In genomic region chr22:18970180-18970947, GRCh38 we compare ENCODE assay signal across 9 cellular contexts. TPM values are rescaled to one million over a fixed set of nuclear protein-coding genes. Genes with fewer than 3 reads are reported as not detected.
DNase-seq lines count a peak whose midpoint lies in the region; ATAC-seq and TF ChIP-seq lines count a peak whose summit lies in the region.
"Had no signal": no experiment of that assay in that cellular context is flagged by ENCODE, and none has a peak within 500 bp of the region (broad histone marks: within the 10 kb centered on the region; RNA-seq: fewer than 3 reads in every experiment).

No MANE protein-coding gene starts in this region.

- H4K20me1 ChIP-seq in osteoblast (ENCODE audit: insufficient read depth, low read length): no peaks in the 10 kb centered on the region

- DNase-seq in NCI-H345 (lab: John Stamatoyannopoulos, UW): peak; percentile 19
- DNase-seq in NCI-H345 treated with DMSO at 0.1 percent for 48 hours (lab: John Stamatoyannopoulos, UW; ENCODE audit: unreplicated experiment): no peak
- peak in 1 of 2 experiments; percentile 23 for DNase-seq in SJSA1 (ENCODE audit: low read depth in 1 of 2, low spot score in 2 of 2)
- DNase-seq in esophagus squamous epithelium (lab: John Stamatoyannopoulos, UW): no peak
- DNase-seq in osteoblast (ENCODE audit: insufficient read length, low spot score, missing footprints): peak; percentile 73
- DNase-seq in effector CD4-positive, alpha-beta T cell: no peak
- DNase-seq in cerebellar nuclear complex (lab: John Stamatoyannopoulos, UW): no peak

- intact Hi-C loops in esophagus squamous epithelium (cut with DNase I): no loop called here

- H3K27me3 ChIP-seq in SJSA1 (replicated peaks) (peaks cover 3% of the 10 kb centered on the region; the same call in 1 of the 2 replicates), esophagus squamous epithelium (peaks cover 0 to 93% (median 0%) of the 10 kb centered on the region in 4 donors), osteoblast (ENCODE audit: insufficient read depth, low read length) (peaks cover 8% of the 10 kb centered on the region)

- H3K36me3 ChIP-seq in SJSA1 (no peaks in the 10 kb centered on the region), esophagus squamous epithelium (no peaks in the 10 kb centered on the region), osteoblast (ENCODE audit: insufficient read depth, low read length) (no peaks in the 10 kb centered on the region)

- H3K4me2 ChIP-seq in osteoblast (ENCODE audit: insufficient read depth, low read length): peak overlapping the region; percentile 39

- no peak for TF ChIP-seq CTCF in esophagus squamous epithelium (IDR thresholded peaks at IDR 0.05)
- TF ChIP-seq CTCF in osteoblast (IDR thresholded peaks at IDR 0.05; ENCODE audit: extremely low read depth, low read depth, low read length): no peak

- WGBS in esophagus squamous epithelium, 2 donors: 0% methylated on average over 3 of the region's 93 CpGs; no CpG with 5 or more reads in 1 of the 2 donors

- H2AFZ ChIP-seq in osteoblast (ENCODE audit: low read length): no peak overlapping the region

- H3K27ac ChIP-seq in SJSA1: no peak overlapping the region
- H3K27ac ChIP-seq in esophagus squamous epithelium: peak overlapping the region in 2 of 4 donors; percentile 25 to 61
- H3K27ac ChIP-seq in osteoblast (ENCODE audit: low read depth, low read length): no peak overlapping the region

- H3K79me2 ChIP-seq in osteoblast (ENCODE audit: insufficient read depth, low read length): no peaks in the 10 kb centered on the region

- H3K4me3 ChIP-seq in SJSA1: peak overlapping the region; percentile 43
- peak overlapping the region; percentile 42 to 65 (median 59) for H3K4me3 ChIP-seq in esophagus squamous epithelium
- no peak overlapping the region for H3K4me3 ChIP-seq in osteoblast (ENCODE audit: insufficient read depth, low read length)

- no peak for TF ChIP-seq POLR2A in esophagus squamous epithelium (IDR thresholded peaks at IDR 0.05)

- H3K4me1 ChIP-seq in SJSA1 (replicated peaks) (peaks cover 4% of the 10 kb centered on the region; the same call in 1 of the 2 replicates), esophagus squamous epithelium (peaks cover 0 to 16% (median 5%) of the 10 kb centered on the region in 3 donors), osteoblast (ENCODE audit: insufficient read depth, low read length) (no peaks in the 10 kb centered on the region)

- H3K9me3 ChIP-seq in SJSA1 (replicated peaks) (no peaks in the 10 kb centered on the region), esophagus squamous epithelium (no peaks in the 10 kb centered on the region), osteoblast (ENCODE audit: low read depth, low read length) (no peaks in the 10 kb centered on the region)

- ATAC-seq in HG03521 (IDR thresholded peaks at IDR 0.05; ENCODE audit: unreplicated experiment): no peak

RNA-seq across cellular contexts. Expression of gene PRODH, which starts 34.3 kb away (rescaled TPM):
- not detected in 2 replicates for total RNA-seq in SJSA1 (2014; rRNA removed; shearing (Covaris generic))
- total RNA-seq in esophagus squamous epithelium (10 to 100 TPM in 1 of 4 donors, 1 to 10 TPM in 3; 3.0 to 14.7 (median 8.0) TPM), osteoblast (under 0.01 TPM in 1 of 2 replicates, not detected in the other)
- total RNA-seq: pulmonary artery endothelial cell had no signal

Comparison
In these comparisons a context has a peak if more than half of its experiments do, and no peak if none do; other contexts are left out.
1. DNase-seq: peak in NCI-H345 (single experiment) and osteoblast (single experiment); none in NCI-H345 treated with DMSO at 0.1 percent for 48 hours (single experiment), esophagus squamous epithelium (single experiment), effector CD4-positive, alpha-beta T cell (single experiment) and cerebellar nuclear complex (0 of 2).